Comparison of ENCODE assay signal across 8 cellular contexts in genomic region chr6:7262037-7262461, GRCh38. TPM values are rescaled to one million over a fixed set of nuclear protein-coding genes. Genes with fewer than 3 reads are reported as not detected.
DNase-seq lines count a peak whose midpoint lies in the region; ATAC-seq lines count a peak whose summit lies in the region.

No MANE protein-coding gene starts in this region.

- no peaks in the 10 kb centered on the region for H3K4me1 ChIP-seq in naive thymus-derived CD4-positive, alpha-beta T cell (ENCODE audit: control insufficient read depth in 2 of 2, insufficient read depth in 2 of 2, low read length in 2 of 2)

- H3K9me3 ChIP-seq in naive thymus-derived CD4-positive, alpha-beta T cell (ENCODE audit: control insufficient read depth in 2 of 3, low read length in 3 of 3), result no peaks in the 10 kb centered on the region

- peaks cover 12 to 15% of the 10 kb centered on the region in 2 donors for H3K4me1 Mint-ChIP-seq in effector memory CD8-positive, alpha-beta T cell (ENCODE audit: low read depth in 2 of 2)
- peaks cover 7 to 26% (median 20%) of the 10 kb centered on the region in 7 donors for H3K4me1 Mint-ChIP-seq in naive thymus-derived CD4-positive, alpha-beta T cell

- POLR2A ChIA-PET in naive thymus-derived CD4-positive, alpha-beta T cell (lab: Charles Lee), result no interaction called here

- H3K27ac Mint-ChIP-seq in effector memory CD8-positive, alpha-beta T cell, result no peak overlapping the region
- peak overlapping the region in 1 of 9 donors; percentile 24 for H3K27ac Mint-ChIP-seq in naive thymus-derived CD4-positive, alpha-beta T cell

- peaks cover 2% of the 10 kb centered on the region for H3K36me3 Mint-ChIP-seq in effector memory CD8-positive, alpha-beta T cell (ENCODE audit: insufficient read depth)
- peaks cover 0 to 4% (median 0%) of the 10 kb centered on the region in 5 donors for H3K36me3 Mint-ChIP-seq in naive thymus-derived CD4-positive, alpha-beta T cell

- peaks cover 36 to 42% of the 10 kb centered on the region in 2 donors for H3K27me3 Mint-ChIP-seq in effector memory CD8-positive, alpha-beta T cell
- H3K27me3 Mint-ChIP-seq in naive thymus-derived CD4-positive, alpha-beta T cell, result peaks cover 7 to 28% (median 16%) of the 10 kb centered on the region in 5 donors

- H3K4me3 Mint-ChIP-seq in effector memory CD8-positive, alpha-beta T cell, result peak overlapping the region; percentile 42 to 81
- peak overlapping the region; percentile 66 to 97 (median 88) for H3K4me3 Mint-ChIP-seq in naive thymus-derived CD4-positive, alpha-beta T cell

- no peak for ATAC-seq in effector memory CD8-positive, alpha-beta T cell (replicated peaks)
- ATAC-seq in naive thymus-derived CD4-positive, alpha-beta T cell, result no peak
- no peak for ATAC-seq in activated CD4-positive, CD25-positive, alpha-beta regulatory T cell treated with anti-CD3 and anti-CD28 coated beads, Interleukin-2, amount 50 U/mL, for 24 hours
- ATAC-seq in HG03520 (IDR thresholded peaks at IDR 0.05; ENCODE audit: unreplicated experiment) (no peak), GM18858 (IDR thresholded peaks at IDR 0.05; ENCODE audit: unreplicated experiment) (no peak)

- no peaks in the 10 kb centered on the region for H3K36me3 ChIP-seq in naive thymus-derived CD4-positive, alpha-beta T cell (ENCODE audit: control insufficient read depth in 2 of 3, insufficient read depth in 3 of 3, low read length in 3 of 3)

- CTCF ChIA-PET in naive thymus-derived CD4-positive, alpha-beta T cell (lab: Charles Lee), result interaction anchor here (0.8 kb wide), 1 partner anchor 13 kb away, joined by 3 read pairs; no protein-coding TSS in a partner anchor

- no peaks in the 10 kb centered on the region for H3K27me3 ChIP-seq in naive thymus-derived CD4-positive, alpha-beta T cell (ENCODE audit: control insufficient read depth in 2 of 2, insufficient read depth in 2 of 2, low read length in 2 of 2)

- intact Hi-C loops in naive thymus-derived CD4-positive, alpha-beta T cell (cut with micrococcal nuclease), result no loop called here

- DNase-seq in DMS 273 (lab: John Stamatoyannopoulos, UW; ENCODE audit: unreplicated experiment) (peak; percentile 90), NCI-H510A treated with DMSO at 0.1 percent for 48 hours (lab: John Stamatoyannopoulos, UW) (peak; percentile 45)
- no peak for DNase-seq in effector memory CD8-positive, alpha-beta T cell
- no peak for DNase-seq in naive thymus-derived CD4-positive, alpha-beta T cell
- no peak for DNase-seq in stimulated activated CD4-positive, alpha-beta T cell treated with anti-CD3 and anti-CD28 coated beads, Interleukin-4, amount 100 ng/mL, for 1 hour

- no peak overlapping the region for H3K4me3 ChIP-seq in naive thymus-derived CD4-positive, alpha-beta T cell (ENCODE audit: low read length)

- no peaks in the 10 kb centered on the region for H3K9me3 Mint-ChIP-seq in effector memory CD8-positive, alpha-beta T cell
- peaks cover 0 to 13% (median 3%) of the 10 kb centered on the region in 11 donors for H3K9me3 Mint-ChIP-seq in naive thymus-derived CD4-positive, alpha-beta T cell

- no peak overlapping the region for H3K27ac ChIP-seq in naive thymus-derived CD4-positive, alpha-beta T cell (ENCODE audit: low read depth, low read length)

RNA-seq across cellular contexts. Expression of gene SSR1, which starts 51.0 kb away (rescaled TPM):
- total RNA-seq in naive thymus-derived CD4-positive, alpha-beta T cell, result 100 to 1,000 TPM in 3 of 5 experiments, 10 to 100 TPM in 2; 75.0 to 178 (median 127) TPM
- 100 to 1,000 TPM; 151 to 204 TPM for polyA plus RNA-seq in naive thymus-derived CD4-positive, alpha-beta T cell

Comparison
In these comparisons a context has a peak if more than half of its experiments do, and no peak if none do; other contexts are left out.
1. DNase-seq: peak in DMS 273 (single experiment) and NCI-H510A treated with DMSO at 0.1 percent for 48 hours (single experiment); none in effector memory CD8-positive, alpha-beta T cell (0 of 3), naive thymus-derived CD4-positive, alpha-beta T cell (0 of 9) and stimulated activated CD4-positive, alpha-beta T cell treated with anti-CD3 and anti-CD28 coated beads, Interleukin-4, amount 100 ng/mL, for 1 hour (single experiment).